23 cellular contexts compared by ENCODE assay signal in genomic region chr9:74255489-74255984, GRCh38.
DNase-seq lines count a peak whose midpoint lies in the region; ATAC-seq and TF ChIP-seq lines count a peak whose summit lies in the region.
"Had no signal": no experiment of that assay in that cellular context is flagged by ENCODE, and none has a peak within 500 bp of the region (broad histone marks: within the 10 kb centered on the region; RNA-seq: fewer than 3 reads in every experiment).

No MANE protein-coding gene starts in this region.

- in situ Hi-C loops in KBM-7 (cut with MboI; ENCODE audit: low pct_unique_long_range_greater_than_20kb, low sequenced_read_pairs) = no loop called here

- ATAC-seq in SK-N-SH treated with all-trans-retinoic acid at 6 μM for 48 hours (no peak), esophagus mucosa (peak; percentile 82), GM19463 (IDR thresholded peaks at IDR 0.05; ENCODE audit: unreplicated experiment) (no peak)
- ATAC-seq: A549, GM23338, HepG2, PC-3 had no signal

- peak; percentile 40 for DNase-seq in KBM-7
- DNase-seq in MV-4-11 (lab: John Stamatoyannopoulos, UW) = peak; percentile 84
- no peak for DNase-seq in foreskin melanocyte
- DNase-seq in effector CD8-positive, alpha-beta T cell (lab: John Stamatoyannopoulos, UW) = no peak
- DNase-seq: AML-193; CD4-positive, alpha-beta memory T cell; COR-L47; DMS53; H9; NCI-H1092 treated with DMSO at 0.1 percent for 48 hours; NCI-H1436; NCI-H187 treated with DMSO at 0.1 percent for 48 hours; NCI-H446 treated with DMSO at 0.1 percent for 48 hours; NCI-H526; NCI-H82; NK-92 treated with Interleukin-12 subunit alpha and Interleukin-12 subunit beta, amount 100 ng/mL, for 24 hours; PC-3 had no signal

TF ChIP-seq in SK-N-SH treated with all-trans-retinoic acid at 6 μM for 48 hours, 23 proteins besides CTCF, POLR2A, EP300 and RAD21:
- TF ChIP-seq ZNF565 (CRISPR knock-in tag; conservative IDR thresholded peaks at IDR 0.05; ENCODE audit: low read depth) = no peak
- TF ChIP-seq ZNF8 (CRISPR knock-in tag; IDR thresholded peaks at IDR 0.05) = no peak
- TF ChIP-seq CSDC2 (CRISPR knock-in tag; IDR thresholded peaks at IDR 0.05) = peak; percentile 76; the same call in 1 of the 2 replicates
- peak; percentile 89 for TF ChIP-seq SNAI2 (CRISPR knock-in tag; IDR thresholded peaks at IDR 0.05)
- TF ChIP-seq OSR1 (CRISPR knock-in tag; IDR thresholded peaks at IDR 0.05) = no peak
- peak; percentile 13; the same call in 1 of the 2 replicates for TF ChIP-seq ISL1 (CRISPR knock-in tag; IDR thresholded peaks at IDR 0.05)
- no peak for TF ChIP-seq ZC3H10 (CRISPR knock-in tag; IDR thresholded peaks at IDR 0.05)

Comparison
In these comparisons a context has a peak if more than half of its experiments do, and no peak if none do; other contexts are left out.
1. DNase-seq: peak in KBM-7 (single experiment) and MV-4-11 (single experiment); none in foreskin melanocyte (single experiment) and effector CD8-positive, alpha-beta T cell (single experiment).